ENCODE assay signal across 8 cellular contexts in the genomic region with DNA sequence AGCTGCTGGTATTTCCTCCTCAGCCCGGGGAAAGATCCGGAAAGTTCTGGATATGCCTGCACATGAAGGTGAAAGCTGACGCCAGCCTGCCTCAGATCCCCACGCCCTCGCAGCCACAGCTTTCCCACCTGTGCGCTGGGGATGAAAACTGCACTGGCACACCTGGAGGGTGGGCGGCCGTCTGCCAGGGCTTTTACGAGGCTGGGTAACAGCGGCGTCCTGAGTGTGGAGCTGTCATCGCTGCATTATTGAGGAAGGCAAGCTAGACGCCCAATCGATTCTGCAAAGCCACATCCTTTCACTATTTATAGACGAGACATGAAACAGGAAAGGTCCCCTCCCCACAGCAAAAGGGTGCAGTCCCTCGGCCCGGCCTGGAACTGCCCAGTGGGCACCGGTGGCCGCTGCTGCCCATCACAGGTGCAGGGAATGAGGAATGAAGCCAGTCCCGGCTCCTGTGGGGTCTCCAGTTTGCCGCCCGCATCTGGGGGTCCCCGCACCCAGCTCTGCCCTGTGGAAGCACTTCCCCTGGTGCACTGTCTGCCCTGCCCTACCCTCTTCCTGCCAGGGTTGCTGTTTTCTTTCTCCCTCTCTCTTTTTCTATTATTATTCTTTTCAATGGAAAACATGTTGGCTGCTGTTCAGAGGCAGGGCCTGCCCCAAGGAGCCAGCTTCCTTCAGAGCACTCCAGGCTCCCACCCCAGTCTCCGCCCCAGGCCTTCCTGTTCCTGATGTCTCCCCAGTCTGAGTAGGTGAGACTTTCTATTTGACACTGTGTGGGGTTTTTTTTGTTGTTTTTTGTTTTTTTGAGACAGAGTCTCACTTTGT. TPM values are rescaled to one million over a fixed set of nuclear protein-coding genes. Genes with fewer than 3 reads are reported as not detected.
DNase-seq lines count a peak whose midpoint lies in the region; ATAC-seq and TF ChIP-seq lines count a peak whose summit lies in the region.

No MANE protein-coding gene starts in this region.

- no peaks in the 10 kb centered on the region for H3K27me3 Mint-ChIP-seq in T-helper 1 cell treated with Interleukin-12 subunit alpha and Interleukin-12 subunit beta and Interleukin-4 antibody, amounts not matched to agents 30 μg/mL and 1 μg/mL, for 36 hours (ENCODE audit: low read depth)
- H3K27me3 Mint-ChIP-seq in neural progenitor cell (ENCODE audit: insufficient read depth, low read depth), result peaks cover 5% of the 10 kb centered on the region

- H3K27me3 ChIP-seq in parathyroid adenoma (ENCODE audit: control insufficient read depth, insufficient read depth, low read length) (no peaks in the 10 kb centered on the region), hepatocyte (no peaks in the 10 kb centered on the region), neural progenitor cell (no peaks in the 10 kb centered on the region)

- peak overlapping the region; percentile 100 for H3K27ac Mint-ChIP-seq in T-helper 1 cell treated with Interleukin-12 subunit alpha and Interleukin-12 subunit beta and Interleukin-4 antibody, amounts not matched to agents 30 μg/mL and 1 μg/mL, for 36 hours
- H3K27ac Mint-ChIP-seq in neural progenitor cell, result no peak overlapping the region

- 88% methylated on average over 24 of the region's 24 CpGs for WGBS in hepatocyte (ENCODE audit: low lambda C conversion rate, missing lambda C conversion rate)

- peaks cover 7% of the 10 kb centered on the region for H3K79me2 ChIP-seq in parathyroid adenoma
- H3K79me2 ChIP-seq in hepatocyte, result peaks cover 31% of the 10 kb centered on the region
- H3K79me2 ChIP-seq in neural progenitor cell (ENCODE audit: low read depth), result peaks cover 84% of the 10 kb centered on the region

- H3K9me3 ChIP-seq in parathyroid adenoma (ENCODE audit: control insufficient read depth, low read length), result no peaks in the 10 kb centered on the region
- H3K9me3 ChIP-seq in hepatocyte (ENCODE audit: low read depth), result no peaks in the 10 kb centered on the region
- H3K9me3 ChIP-seq in neural progenitor cell (ENCODE audit: low read depth), result no peaks in the 10 kb centered on the region

- peaks cover 31% of the 10 kb centered on the region for H3F3A ChIP-seq in neural progenitor cell (ENCODE audit: low read depth)

- H3K4me3 ChIP-seq in cardiac fibroblast (replicated peaks in 1 of 2; ENCODE audit: low read depth in 2 of 2, low read length in 2 of 2), result no peak overlapping the region
- H3K4me3 ChIP-seq in parathyroid adenoma (ENCODE audit: low read depth, low read length), result no peak overlapping the region
- no peak overlapping the region for H3K4me3 ChIP-seq in hepatocyte
- H3K4me3 ChIP-seq in neural progenitor cell, result no peak overlapping the region

- ATAC-seq in GM19372 (IDR thresholded peaks at IDR 0.05; ENCODE audit: low read depth, unreplicated experiment), result peak; percentile 28
- ATAC-seq in HG03280 (IDR thresholded peaks at IDR 0.05; ENCODE audit: unreplicated experiment), result no peak

- H2AFZ ChIP-seq in parathyroid adenoma, result no peak overlapping the region
- no peak overlapping the region for H2AFZ ChIP-seq in hepatocyte
- H2AFZ ChIP-seq in neural progenitor cell (replicated peaks), result no peak overlapping the region

- TF ChIP-seq CTCF in cardiac fibroblast (IDR thresholded peaks at IDR 0.05; ENCODE audit: low read depth, low read length) (no peak), parathyroid adenoma (IDR thresholded peaks at IDR 0.05) (no peak), hepatocyte (IDR thresholded peaks at IDR 0.05; ENCODE audit: poor library complexity) (no peak), neural progenitor cell (IDR thresholded peaks at IDR 0.05) (no peak)

- H3K9ac ChIP-seq in parathyroid adenoma (no peak overlapping the region), neural progenitor cell (no peak overlapping the region)

- no peaks in the 10 kb centered on the region for H3K9me2 ChIP-seq in hepatocyte (replicated peaks; ENCODE audit: insufficient read depth)

- peaks cover 31% of the 10 kb centered on the region for H3K36me3 Mint-ChIP-seq in T-helper 1 cell treated with Interleukin-12 subunit alpha and Interleukin-12 subunit beta and Interleukin-4 antibody, amounts not matched to agents 30 μg/mL and 1 μg/mL, for 36 hours (ENCODE audit: low read depth)
- H3K36me3 Mint-ChIP-seq in neural progenitor cell, result peaks cover 3% of the 10 kb centered on the region

- H3K36me3 ChIP-seq in parathyroid adenoma (ENCODE audit: control insufficient read depth, insufficient read depth, low read length), result no peaks in the 10 kb centered on the region
- no peaks in the 10 kb centered on the region for H3K36me3 ChIP-seq in hepatocyte (replicated peaks; ENCODE audit: insufficient read depth, low read depth)
- H3K36me3 ChIP-seq in neural progenitor cell, result no peaks in the 10 kb centered on the region

- H3K9me3 Mint-ChIP-seq in T-helper 1 cell treated with Interleukin-12 subunit alpha and Interleukin-12 subunit beta and Interleukin-4 antibody, amounts not matched to agents 30 μg/mL and 1 μg/mL, for 36 hours, result no peaks in the 10 kb centered on the region
- no peaks in the 10 kb centered on the region for H3K9me3 Mint-ChIP-seq in neural progenitor cell

- H3K4me1 ChIP-seq in parathyroid adenoma, result no peaks in the 10 kb centered on the region
- H3K4me1 ChIP-seq in hepatocyte (ENCODE audit: insufficient read depth), result peaks cover 2% of the 10 kb centered on the region
- peaks cover 33% of the 10 kb centered on the region for H3K4me1 ChIP-seq in neural progenitor cell

- peak overlapping the region; percentile 12 for H3K4me2 ChIP-seq in parathyroid adenoma (ENCODE audit: low read length)
- H3K4me2 ChIP-seq in hepatocyte, result no peak overlapping the region
- H3K4me2 ChIP-seq in neural progenitor cell, result no peak overlapping the region

- H3K4me1 Mint-ChIP-seq in T-helper 1 cell treated with Interleukin-12 subunit alpha and Interleukin-12 subunit beta and Interleukin-4 antibody, amounts not matched to agents 30 μg/mL and 1 μg/mL, for 36 hours (ENCODE audit: low read depth), result peaks cover 42% of the 10 kb centered on the region
- H3K4me1 Mint-ChIP-seq in neural progenitor cell, result peaks cover 39% of the 10 kb centered on the region

- DNase-seq in cardiac fibroblast (ENCODE audit: low read depth in 2 of 2), result peak; percentile 17 to 49
- DNase-seq in hepatocyte (ENCODE audit: low spot score), result no peak
- no peak for DNase-seq in neural progenitor cell (ENCODE audit: low spot score)
- no peak for DNase-seq in SHP77 (lab: John Stamatoyannopoulos, UW)

- H4K20me1 ChIP-seq in hepatocyte (ENCODE audit: insufficient read depth, poor library complexity, severe bottlenecking) (peaks cover 18% of the 10 kb centered on the region), neural progenitor cell (ENCODE audit: low read depth) (peaks cover 94% of the 10 kb centered on the region)

- H3K4me3 Mint-ChIP-seq in T-helper 1 cell treated with Interleukin-12 subunit alpha and Interleukin-12 subunit beta and Interleukin-4 antibody, amounts not matched to agents 30 μg/mL and 1 μg/mL, for 36 hours, result peak overlapping the region; percentile 87
- H3K4me3 Mint-ChIP-seq in neural progenitor cell, result no peak overlapping the region

- H3K27ac ChIP-seq in parathyroid adenoma (peak overlapping the region; percentile 76), hepatocyte (no peak overlapping the region), neural progenitor cell (no peak overlapping the region)

RNA-seq across cellular contexts. Expression of gene NOTCH1, which starts 7.0 kb away (rescaled TPM):
- 4.3 and 6.5 TPM in 2 replicates for total RNA-seq in hepatocyte
- polyA plus RNA-seq in hepatocyte, result 5.3 and 8.3 TPM in 2 replicates
- total RNA-seq in neural progenitor cell (ENCODE audit: low replicate concordance), result 11.7 and 32.4 TPM in 2 replicates

RNA-seq across cellular contexts. Expression of gene SEC16A, which starts 56.0 kb away (rescaled TPM):
- total RNA-seq in hepatocyte (22.5 and 42.7 TPM in 2 replicates), neural progenitor cell (ENCODE audit: low replicate concordance) (16.8 and 23.8 TPM in 2 replicates)
- 42.0 and 45.4 TPM in 2 replicates for polyA plus RNA-seq in hepatocyte

Comparison
In these comparisons a context has a peak if more than half of its experiments do, and no peak if none do; other contexts are left out.
1. DNase-seq: peak in cardiac fibroblast (2 of 2); none in hepatocyte (single experiment), neural progenitor cell (single experiment) and SHP77 (0 of 2).